8 cellular contexts compared by ENCODE assay signal in the genomic region with DNA sequence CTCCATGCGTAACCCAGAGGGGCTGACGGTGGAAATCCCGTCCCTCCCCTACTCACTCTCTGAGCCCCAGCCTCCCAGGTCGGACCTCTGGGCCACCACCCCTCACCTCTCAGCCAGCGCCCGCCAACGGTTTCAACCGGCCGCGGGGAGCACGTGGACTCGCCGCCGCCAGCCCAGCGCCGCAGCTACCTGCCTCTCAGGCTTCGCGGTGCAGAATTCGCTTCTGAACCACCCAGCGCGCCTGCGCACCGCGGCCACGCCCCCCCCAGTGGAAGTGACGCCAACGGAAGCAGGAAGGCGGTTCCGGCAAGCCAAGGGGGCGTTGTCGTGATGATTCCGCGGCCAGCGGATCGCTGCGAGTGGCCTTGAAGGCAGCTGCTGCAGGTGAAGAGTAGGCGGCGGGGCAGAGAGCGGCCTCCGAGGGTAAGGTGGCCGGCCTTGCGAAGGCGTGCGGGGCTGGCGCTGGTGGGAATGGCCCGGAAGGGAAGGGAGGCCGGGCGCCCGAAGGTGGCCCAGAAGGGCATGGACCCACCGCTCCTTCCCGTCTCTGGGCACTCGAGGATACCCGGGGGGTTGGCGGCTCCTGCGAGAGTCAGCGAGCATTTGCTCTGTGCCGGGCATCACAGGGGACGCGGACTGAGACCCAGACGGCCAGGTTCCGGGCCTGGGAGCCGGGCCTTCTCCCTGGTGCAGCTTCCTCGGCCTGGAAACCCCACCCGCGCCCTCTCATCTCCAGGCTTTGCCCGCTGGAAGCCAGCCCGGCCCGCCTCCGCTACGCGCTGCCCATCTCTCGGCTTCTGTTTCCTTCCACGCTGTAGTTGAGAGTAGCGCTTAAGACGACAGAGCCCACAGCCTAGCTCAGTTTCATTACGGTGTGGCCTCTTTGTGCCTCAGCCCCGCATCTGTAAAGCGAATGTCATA. TPM values are rescaled to one million over a fixed set of nuclear protein-coding genes. Genes with fewer than 3 reads are reported as not detected.
DNase-seq lines count a peak whose midpoint lies in the region; ATAC-seq and TF ChIP-seq lines count a peak whose summit lies in the region.

A gene with protein sequence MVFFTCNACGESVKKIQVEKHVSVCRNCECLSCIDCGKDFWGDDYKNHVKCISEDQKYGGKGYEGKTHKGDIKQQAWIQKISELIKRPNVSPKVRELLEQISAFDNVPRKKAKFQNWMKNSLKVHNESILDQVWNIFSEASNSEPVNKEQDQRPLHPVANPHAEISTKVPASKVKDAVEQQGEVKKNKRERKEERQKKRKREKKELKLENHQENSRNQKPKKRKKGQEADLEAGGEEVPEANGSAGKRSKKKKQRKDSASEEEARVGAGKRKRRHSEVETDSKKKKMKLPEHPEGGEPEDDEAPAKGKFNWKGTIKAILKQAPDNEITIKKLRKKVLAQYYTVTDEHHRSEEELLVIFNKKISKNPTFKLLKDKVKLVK (minus strand): TSS at position 225 of the 921 bp plus-strand sequence. CDS start 6,412 bp downstream, outside the sequence.
A gene with protein sequence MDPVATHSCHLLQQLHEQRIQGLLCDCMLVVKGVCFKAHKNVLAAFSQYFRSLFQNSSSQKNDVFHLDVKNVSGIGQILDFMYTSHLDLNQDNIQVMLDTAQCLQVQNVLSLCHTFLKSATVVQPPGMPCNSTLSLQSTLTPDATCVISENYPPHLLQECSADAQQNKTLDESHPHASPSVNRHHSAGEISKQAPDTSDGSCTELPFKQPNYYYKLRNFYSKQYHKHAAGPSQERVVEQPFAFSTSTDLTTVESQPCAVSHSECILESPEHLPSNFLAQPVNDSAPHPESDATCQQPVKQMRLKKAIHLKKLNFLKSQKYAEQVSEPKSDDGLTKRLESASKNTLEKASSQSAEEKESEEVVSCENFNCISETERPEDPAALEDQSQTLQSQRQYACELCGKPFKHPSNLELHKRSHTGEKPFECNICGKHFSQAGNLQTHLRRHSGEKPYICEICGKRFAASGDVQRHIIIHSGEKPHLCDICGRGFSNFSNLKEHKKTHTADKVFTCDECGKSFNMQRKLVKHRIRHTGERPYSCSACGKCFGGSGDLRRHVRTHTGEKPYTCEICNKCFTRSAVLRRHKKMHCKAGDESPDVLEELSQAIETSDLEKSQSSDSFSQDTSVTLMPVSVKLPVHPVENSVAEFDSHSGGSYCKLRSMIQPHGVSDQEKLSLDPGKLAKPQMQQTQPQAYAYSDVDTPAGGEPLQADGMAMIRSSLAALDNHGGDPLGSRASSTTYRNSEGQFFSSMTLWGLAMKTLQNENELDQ (plus strand): TSS at position 322 of the 921 bp plus-strand sequence. CDS start 9,695 bp downstream, outside the sequence.

- no peaks in the 10 kb centered on the region for H3F3A ChIP-seq in OCI-LY1 (ENCODE audit: insufficient read depth, low read length)

- no peak within 1 kb of the TSS for H2AFZ ChIP-seq in OCI-LY1 (ENCODE audit: low read length)

- peaks cover 22% of the 10 kb centered on the region for H3K79me2 ChIP-seq in OCI-LY1 (ENCODE audit: insufficient read depth, low read length)

- H3K27me3 ChIP-seq in HUES48 (ENCODE audit: control insufficient read depth, insufficient read depth, low read length) (no peaks in the 10 kb centered on the region), OCI-LY1 (ENCODE audit: insufficient read depth, low read length) (no peaks in the 10 kb centered on the region)

- DNase-seq in DMS 273 (lab: John Stamatoyannopoulos, UW; ENCODE audit: unreplicated experiment) (peak; percentile 92), activated T-cell treated with anti-CD3 and anti-CD28 coated beads for 4 hours (peak; percentile 95), epithelial cell of prostate (ENCODE audit: low read depth, low spot score) (peak; percentile 69), mucosa of descending colon (peak; percentile 95 to 99 (median 96))
- peak; percentile 90 to 95 for DNase-seq in stimulated activated CD8-positive, alpha-beta memory T cell treated with anti-CD3 and anti-CD28 coated beads, Interleukin-2, amount 100 ng/mL, for 48 hours (ENCODE audit: low read depth in 2 of 2)

- H3K36me3 ChIP-seq in HUES48 (ENCODE audit: control insufficient read depth, insufficient read depth, low read length): peaks cover 18% of the 10 kb centered on the region
- H3K36me3 ChIP-seq in OCI-LY1 (ENCODE audit: insufficient read depth, low read length): peaks cover 17% of the 10 kb centered on the region
- no peaks in the 10 kb centered on the region for H3K36me3 ChIP-seq in mucosa of descending colon (ENCODE audit: low read depth)

- H3K9me2 ChIP-seq in OCI-LY1 (ENCODE audit: low read depth, low read length): no peaks in the 10 kb centered on the region

- no peaks in the 10 kb centered on the region for H4K20me1 ChIP-seq in OCI-LY1 (ENCODE audit: insufficient read depth, low read length)

- H3K9ac ChIP-seq in HUES48 (ENCODE audit: low read depth, low read length) (peak within 1 kb of the TSS; percentile 84), OCI-LY1 (ENCODE audit: low read length) (peak within 1 kb of the TSS; percentile 99)

- intact Hi-C loops in mucosa of descending colon (cut with DNase I, micrococcal nuclease): no loop called here

- TF ChIP-seq CTCF in OCI-LY1 (IDR thresholded peaks at IDR 0.05; ENCODE audit: low read length): no peak
- TF ChIP-seq CTCF in mucosa of descending colon (IDR thresholded peaks at IDR 0.05): no peak

- peak within 1 kb of the TSS; percentile 40 for H3K27ac ChIP-seq in HUES48 (ENCODE audit: low read depth, low read length)
- H3K27ac ChIP-seq in OCI-LY1 (ENCODE audit: low read depth, low read length, poor library complexity, severe bottlenecking): no peak within 1 kb of the TSS
- peak within 1 kb of the TSS; percentile 54 for H3K27ac ChIP-seq in epithelial cell of prostate

- peak; percentile 94 for ATAC-seq in GM21390 (IDR thresholded peaks at IDR 0.05; ENCODE audit: unreplicated experiment)
- peak; percentile 99 for ATAC-seq in mucosa of descending colon

- H3K4me2 ChIP-seq in OCI-LY1 (ENCODE audit: low read length): peak within 1 kb of the TSS; percentile 97

- peaks cover 13% of the 10 kb centered on the region for H3K4me1 ChIP-seq in HUES48 (ENCODE audit: control insufficient read depth, insufficient read depth, low read length)
- H3K4me1 ChIP-seq in OCI-LY1 (ENCODE audit: insufficient read depth, low read length, severe bottlenecking): peaks cover 27% of the 10 kb centered on the region
- peaks cover 15% of the 10 kb centered on the region for H3K4me1 ChIP-seq in mucosa of descending colon (ENCODE audit: low read depth)

- H3K9me3 ChIP-seq in HUES48 (ENCODE audit: control insufficient read depth, insufficient read depth, low read length): no peaks in the 10 kb centered on the region
- no peaks in the 10 kb centered on the region for H3K9me3 ChIP-seq in OCI-LY1 (ENCODE audit: low read length)
- no peaks in the 10 kb centered on the region for H3K9me3 ChIP-seq in mucosa of descending colon

- H3K4me3 ChIP-seq in HUES48 (ENCODE audit: low read depth, low read length): peak within 1 kb of the TSS; percentile 98
- peak within 1 kb of the TSS; percentile 100 for H3K4me3 ChIP-seq in OCI-LY1 (ENCODE audit: low read depth, low read length, poor library complexity, severe bottlenecking)
- peak within 1 kb of the TSS; percentile 80 for H3K4me3 ChIP-seq in mucosa of descending colon

RNA-seq across cellular contexts. Expression of the first gene that starts in this region (rescaled TPM):
- total RNA-seq in mucosa of descending colon: 10 to 100 TPM in 1 of 3 donors, 1 to 10 TPM in 2; 5.2 to 12.9 (median 8.2) TPM

RNA-seq across cellular contexts. Expression of the second gene that starts in this region (rescaled TPM):
- 1 to 10 TPM; 3.5 to 8.9 (median 8.4) TPM for total RNA-seq in mucosa of descending colon
